10 cellular contexts compared by ENCODE assay signal in the genomic region with DNA sequence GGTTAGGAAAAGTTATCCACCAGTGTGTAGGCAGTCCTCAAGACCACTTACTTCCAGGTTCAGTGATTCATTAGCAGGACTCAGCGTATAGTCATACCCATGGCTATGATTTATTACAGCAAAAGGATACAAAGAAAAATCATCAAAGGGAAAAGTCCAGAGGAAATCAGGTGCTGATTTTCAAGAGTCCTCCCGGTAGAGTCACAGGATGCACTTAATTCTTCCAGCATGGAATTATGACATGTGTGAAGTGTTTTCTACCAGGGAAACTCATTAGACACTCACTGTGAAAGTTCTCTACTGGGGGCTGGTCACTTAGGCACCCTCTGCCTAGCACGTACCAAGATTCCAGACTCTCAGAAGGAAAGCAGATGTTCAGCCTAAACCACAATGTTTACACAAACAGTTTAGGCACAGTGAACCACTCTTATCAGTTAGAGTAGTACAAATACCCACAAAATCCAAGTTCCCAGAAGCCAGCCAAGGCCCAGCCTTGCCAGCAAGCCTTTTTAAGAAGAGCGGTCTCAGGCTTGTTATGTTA. TPM values are rescaled to one million over a fixed set of nuclear protein-coding genes. Genes with fewer than 3 reads are reported as not detected.
DNase-seq lines count a peak whose midpoint lies in the region; ATAC-seq lines count a peak whose summit lies in the region.
"Had no signal": no experiment of that assay in that cellular context is flagged by ENCODE, and none has a peak within 500 bp of the region (broad histone marks: within the 10 kb centered on the region; RNA-seq: fewer than 3 reads in every experiment).

No MANE protein-coding gene starts in this region.

- H2AFZ ChIP-seq in Karpas-422 (ENCODE audit: low read length): no peak overlapping the region

- H3K4me3 Mint-ChIP-seq in naive thymus-derived CD8-positive, alpha-beta T cell: no peak overlapping the region

- no peak overlapping the region for H3K9ac ChIP-seq in Karpas-422 (ENCODE audit: low read length)

- H3K27me3 Mint-ChIP-seq in naive thymus-derived CD8-positive, alpha-beta T cell: peaks cover 0 to 8% (median 3%) of the 10 kb centered on the region in 5 donors

- peak; percentile 92 for DNase-seq in EL
- peak; percentile 99 for DNase-seq in RKO (ENCODE audit: low spot score)
- peak; percentile 76 for DNase-seq in fibroblast of peridontal ligament (ENCODE audit: extremely low read depth)
- no peak for DNase-seq in sciatic nerve (ENCODE audit: low spot score)
- no peak for DNase-seq in Karpas-422
- no peak for DNase-seq in effector CD8-positive, alpha-beta T cell (lab: John Stamatoyannopoulos, UW)
- DNase-seq in naive thymus-derived CD8-positive, alpha-beta T cell: no peak
- DNase-seq: activated gamma-delta T cell, H7 had no signal

- H3K4me1 Mint-ChIP-seq in naive thymus-derived CD8-positive, alpha-beta T cell: peaks cover 2 to 11% (median 6%) of the 10 kb centered on the region in 4 donors

- no peaks in the 10 kb centered on the region for H4K20me1 ChIP-seq in Karpas-422 (ENCODE audit: insufficient read depth, low read depth, low read length)

- H3K4me1 ChIP-seq in Karpas-422 (ENCODE audit: low read length): peaks cover 6% of the 10 kb centered on the region

- ATAC-seq in sciatic nerve (peak; percentile 31), GM19328 (IDR thresholded peaks at IDR 0.05; ENCODE audit: unreplicated experiment) (no peak)
- ATAC-seq in naive thymus-derived CD8-positive, alpha-beta T cell: no peak

- no peaks in the 10 kb centered on the region for H3K36me3 Mint-ChIP-seq in naive thymus-derived CD8-positive, alpha-beta T cell

- POLR2A ChIA-PET in naive thymus-derived CD8-positive, alpha-beta T cell (lab: Charles Lee): no interaction called here

- H3K36me3 ChIP-seq in Karpas-422 (ENCODE audit: insufficient read depth, low read length): no peaks in the 10 kb centered on the region

- H3K79me2 ChIP-seq in Karpas-422 (ENCODE audit: low read length): no peaks in the 10 kb centered on the region

- intact Hi-C loops in sciatic nerve (cut with DNase I): no loop called here

- H3K9me3 ChIP-seq in Karpas-422 (ENCODE audit: low read length): no peaks in the 10 kb centered on the region

- H3K9me2 ChIP-seq in Karpas-422 (replicated peaks; ENCODE audit: insufficient read depth, low read length): no peaks in the 10 kb centered on the region

- H3K9me3 Mint-ChIP-seq in naive thymus-derived CD8-positive, alpha-beta T cell: no peaks in the 10 kb centered on the region

- H3K4me3 ChIP-seq in Karpas-422 (ENCODE audit: low read length): no peak overlapping the region

- no peaks in the 10 kb centered on the region for H3K27me3 ChIP-seq in Karpas-422 (ENCODE audit: low read length)

- H3K27ac ChIP-seq in Karpas-422 (ENCODE audit: low read length): no peak overlapping the region

- no peak overlapping the region for H3K27ac Mint-ChIP-seq in naive thymus-derived CD8-positive, alpha-beta T cell

- H3K4me2 ChIP-seq in Karpas-422 (ENCODE audit: low read depth, low read length, poor library complexity, severe bottlenecking): no peak overlapping the region

RNA-seq across cellular contexts. Expression of a gene that starts 10.2 kb away (rescaled TPM):
- total RNA-seq in sciatic nerve: 1.5 TPM
- not detected in 2 replicates for total RNA-seq in Karpas-422 (2014; rRNA removed; shearing (Covaris generic); ENCODE audit: low replicate concordance)
- not detected for total RNA-seq in naive thymus-derived CD8-positive, alpha-beta T cell
- under 1 TPM in 1 of 3 donors, not detected in 2; 0.73 TPM for polyA plus RNA-seq in naive thymus-derived CD8-positive, alpha-beta T cell
- total RNA-seq: H7 had no signal

RNA-seq across cellular contexts. Expression of a gene that starts 10.3 kb away (rescaled TPM):
- 20.5 TPM for total RNA-seq in sciatic nerve
- total RNA-seq in Karpas-422 (2014; rRNA removed; shearing (Covaris generic); ENCODE audit: low replicate concordance): 14.2 and 36.0 TPM in 2 replicates
- total RNA-seq in naive thymus-derived CD8-positive, alpha-beta T cell: 10 to 100 TPM; 18.5 to 26.3 TPM
- polyA plus RNA-seq in naive thymus-derived CD8-positive, alpha-beta T cell: 10 to 100 TPM; 26.3 to 41.2 (median 29.5) TPM

RNA-seq across cellular contexts. Expression of a gene that starts 31.0 kb away (rescaled TPM):
- total RNA-seq in sciatic nerve: 0.80 TPM
- total RNA-seq in Karpas-422 (2014; rRNA removed; shearing (Covaris generic); ENCODE audit: low replicate concordance): 124 and 141 TPM in 2 replicates
- under 1 TPM in 1 of 2 experiments, not detected in 1; 0.44 TPM for total RNA-seq in naive thymus-derived CD8-positive, alpha-beta T cell
- polyA plus RNA-seq in naive thymus-derived CD8-positive, alpha-beta T cell: not detected

RNA-seq across cellular contexts. Expression of a gene that starts 45.7 kb away (rescaled TPM):
- 0.89 TPM for total RNA-seq in sciatic nerve
- not detected in 2 replicates for total RNA-seq in Karpas-422 (2014; rRNA removed; shearing (Covaris generic); ENCODE audit: low replicate concordance)
- total RNA-seq in naive thymus-derived CD8-positive, alpha-beta T cell: under 1 TPM in 1 of 2 experiments, not detected in 1; 0.58 TPM
- under 1 TPM in 1 of 3 donors, not detected in 2; 0.53 TPM for polyA plus RNA-seq in naive thymus-derived CD8-positive, alpha-beta T cell

RNA-seq across cellular contexts. Expression of a gene that starts 52.1 kb away (rescaled TPM):
- total RNA-seq in sciatic nerve: 52.6 TPM
- not detected in 2 replicates for total RNA-seq in Karpas-422 (2014; rRNA removed; shearing (Covaris generic); ENCODE audit: low replicate concordance)
- 1 to 10 TPM; 1.3 to 1.8 TPM for total RNA-seq in naive thymus-derived CD8-positive, alpha-beta T cell
- polyA plus RNA-seq in naive thymus-derived CD8-positive, alpha-beta T cell: 1 to 10 TPM in 2 of 3 donors, under 1 TPM in 1; 0.30 to 2.2 (median 1.4) TPM

Comparison
In these comparisons a context has a peak if more than half of its experiments do, and no peak if none do; other contexts are left out.
1. DNase-seq: peak in EL (single experiment), RKO (single experiment) and fibroblast of peridontal ligament (single experiment); none in sciatic nerve (single experiment), Karpas-422 (single experiment), effector CD8-positive, alpha-beta T cell (single experiment) and naive thymus-derived CD8-positive, alpha-beta T cell (0 of 10).
2. RNA of a gene that starts 31.0 kb away (total RNA-seq): 124 to 141 TPM in Karpas-422; 0.80 TPM in sciatic nerve (single experiment) and 0.44 TPM in naive thymus-derived CD8-positive, alpha-beta T cell; every median in the first group is over 10 times any median in the second.